In genomic region chrX:21974011-21974385, GRCh38 we compare ENCODE assay signal across 8 cellular contexts. TPM values are rescaled to one million over a fixed set of nuclear protein-coding genes. Genes with fewer than 3 reads are reported as not detected.
DNase-seq lines count a peak whose midpoint lies in the region; ATAC-seq and TF ChIP-seq lines count a peak whose summit lies in the region.

No MANE protein-coding gene starts in this region.

- DNase-seq in GM13977 (ENCODE audit: low spot score) (peak; percentile 15), immature natural killer cell (peak in 2 of 3 donors; percentile 8), KG1 (lab: John Stamatoyannopoulos, UW) (no peak), cerebellum (ENCODE audit: low spot score) (no peak), NCI-H1048 (lab: John Stamatoyannopoulos, UW) (no peak)
- DNase-seq in Jurkat, Clone E6-1 (ENCODE audit: low read depth, low spot score): peak; percentile 40
- no peak for DNase-seq in activated CD4-positive, alpha-beta T cell treated with anti-CD3 and anti-CD28 coated beads for 1 hour

- H3K27me3 Mint-ChIP-seq in immature natural killer cell (ENCODE audit: low read depth in 3 of 3): peaks cover 0 to 5% (median 3%) of the 10 kb centered on the region in 3 donors

- no peak overlapping the region for H3K4me3 ChIP-seq in Jurkat, Clone E6-1 (ENCODE audit: low read length)

- H3K27ac Mint-ChIP-seq in immature natural killer cell: peak overlapping the region; percentile 92 to 96 (median 94)

- in situ Hi-C loops in GM13977 (cut with MboI; ENCODE audit: low pct_unique_long_range_greater_than_20kb, low sequenced_read_pairs, unreplicated experiment): no loop called here

- TF ChIP-seq CTCF in GM13977 (IDR thresholded peaks at IDR 0.05; ENCODE audit: extremely low read depth, insufficient read depth, missing control alignments): no peak

- peak; percentile 94 for ATAC-seq in GM21528 (IDR thresholded peaks at IDR 0.05; ENCODE audit: low FRiP score, unreplicated experiment)

- H3K9me3 Mint-ChIP-seq in immature natural killer cell: no peaks in the 10 kb centered on the region

- H3K36me3 Mint-ChIP-seq in immature natural killer cell: peaks cover 0 to 4% (median under 1%) of the 10 kb centered on the region in 3 donors

- H3K4me3 Mint-ChIP-seq in immature natural killer cell: peak overlapping the region; percentile 68 to 94 (median 81)

- H3K4me1 Mint-ChIP-seq in immature natural killer cell: peaks cover 18 to 21% of the 10 kb centered on the region in 2 donors

RNA-seq across cellular contexts. Expression of gene SMS, which starts 33.5 kb away (rescaled TPM):
- 123 TPM for polyA plus RNA-seq in Jurkat, Clone E6-1 (2012; ENCODE audit: insufficient read depth, insufficient read length)
- 10 to 100 TPM; 42.6 to 84.1 (median 55.7) TPM for polyA plus RNA-seq in immature natural killer cell
- 58.1 TPM for total RNA-seq in cerebellum

RNA-seq across cellular contexts. Expression of gene PHEX, which starts 58.1 kb away (rescaled TPM):
- not detected for polyA plus RNA-seq in Jurkat, Clone E6-1 (2012; ENCODE audit: insufficient read depth, insufficient read length)
- polyA plus RNA-seq in immature natural killer cell: not detected
- 0.82 TPM for total RNA-seq in cerebellum

Comparison
In these comparisons a context has a peak if more than half of its experiments do, and no peak if none do; other contexts are left out.
1. DNase-seq: peak in GM13977 (single experiment), Jurkat, Clone E6-1 (single experiment) and immature natural killer cell (2 of 3); none in KG1 (single experiment), cerebellum (single experiment), activated CD4-positive, alpha-beta T cell treated with anti-CD3 and anti-CD28 coated beads for 1 hour (single experiment) and NCI-H1048 (single experiment).